Comparison of ENCODE assay signal across 6 cellular contexts in the genomic region with DNA sequence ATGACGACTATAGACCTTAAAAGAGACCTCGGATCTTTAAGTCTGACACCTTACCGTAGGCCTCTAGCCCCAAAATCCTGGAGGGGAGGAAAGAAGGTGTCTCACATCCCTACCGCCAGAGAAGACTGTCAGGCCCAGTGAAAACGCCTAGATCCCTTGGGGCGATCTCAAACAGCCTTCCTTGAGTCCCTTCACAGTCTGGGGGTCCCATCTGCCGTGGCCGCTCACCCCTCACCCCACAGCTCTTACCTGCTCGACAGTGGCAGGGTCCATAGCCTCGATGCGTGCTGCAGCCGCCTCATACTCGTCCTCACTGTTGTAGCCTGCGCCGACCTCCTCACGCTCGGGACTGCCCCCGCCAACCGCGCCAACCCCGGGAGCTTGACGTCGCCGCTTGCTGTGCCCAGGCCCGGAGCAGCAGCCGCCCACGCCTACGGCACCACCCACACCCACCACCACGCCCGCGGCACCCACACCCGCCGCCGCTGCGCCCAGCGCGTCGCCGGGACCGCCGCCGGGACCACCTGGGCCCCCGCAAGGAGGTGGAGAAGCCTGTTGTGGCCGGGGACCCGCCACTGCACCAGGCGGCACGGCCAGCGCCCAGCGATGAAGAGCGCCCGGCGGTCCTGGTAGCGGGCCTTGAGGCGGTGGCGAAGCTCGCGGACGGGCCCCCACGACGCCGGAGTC. TPM values are rescaled to one million over a fixed set of nuclear protein-coding genes. Genes with fewer than 3 reads are reported as not detected.
DNase-seq lines count a peak whose midpoint lies in the region; ATAC-seq and TF ChIP-seq lines count a peak whose summit lies in the region.

No MANE protein-coding gene starts in this region.

- H3K4me1 ChIP-seq in foreskin keratinocyte: peaks cover 6% of the 10 kb centered on the region

- H3K27me3 Mint-ChIP-seq in activated CD4-positive, alpha-beta T cell treated with anti-CD3 and anti-CD28 coated beads for 36 hours: no peaks in the 10 kb centered on the region

- intact Hi-C loops in activated CD4-positive, alpha-beta T cell treated with anti-CD3 and anti-CD28 coated beads for 36 hours (cut with DNase I, micrococcal nuclease): loop anchor here (1.0 to 5.0 kb wide), 5 partner anchors 38 to 312 kb away; a partner anchor contains a TSS

- peak; percentile 6 for ATAC-seq in GM19397 (IDR thresholded peaks at IDR 0.05; ENCODE audit: unreplicated experiment)
- peak; percentile 13 for ATAC-seq in activated CD4-positive, alpha-beta T cell treated with anti-CD3 and anti-CD28 coated beads for 36 hours
- no peak for ATAC-seq in foreskin keratinocyte

- H3K36me3 Mint-ChIP-seq in activated CD4-positive, alpha-beta T cell treated with anti-CD3 and anti-CD28 coated beads for 36 hours (ENCODE audit: low read depth): peaks cover 25% of the 10 kb centered on the region

- peak overlapping the region; percentile 88 for H3K27ac ChIP-seq in foreskin keratinocyte

- H3K4me1 Mint-ChIP-seq in activated CD4-positive, alpha-beta T cell treated with anti-CD3 and anti-CD28 coated beads for 36 hours: peaks cover 39% of the 10 kb centered on the region

- H3K4me3 Mint-ChIP-seq in activated CD4-positive, alpha-beta T cell treated with anti-CD3 and anti-CD28 coated beads for 36 hours: peak overlapping the region; percentile 84

- H3K27me3 ChIP-seq in foreskin keratinocyte: no peaks in the 10 kb centered on the region

- no peaks in the 10 kb centered on the region for H3K9me3 Mint-ChIP-seq in activated CD4-positive, alpha-beta T cell treated with anti-CD3 and anti-CD28 coated beads for 36 hours (ENCODE audit: low read depth)

- DNase-seq in activated CD4-positive, alpha-beta T cell treated with anti-CD3 and anti-CD28 coated beads for 36 hours: peak; percentile 74
- DNase-seq in foreskin keratinocyte: no peak
- peak; percentile 36 to 61 for DNase-seq in stimulated activated CD8-positive, alpha-beta memory T cell treated with anti-CD3 and anti-CD28 coated beads, Interleukin-7, amount 100 ng/mL, for 4 hours (ENCODE audit: low read depth in 2 of 2)
- no peak for DNase-seq in DMS153 (lab: John Stamatoyannopoulos, UW)
- DNase-seq in GDM1 (lab: John Stamatoyannopoulos, UW): no peak

- no peak for TF ChIP-seq CTCF in foreskin keratinocyte (conservative IDR thresholded peaks at IDR 0.05)

- H3K27ac Mint-ChIP-seq in activated CD4-positive, alpha-beta T cell treated with anti-CD3 and anti-CD28 coated beads for 36 hours: peak overlapping the region; percentile 88

- CTCF ChIA-PET in activated CD4-positive, alpha-beta T cell treated with anti-CD3 and anti-CD28 coated beads for 36 hours (lab: Charles Lee): interaction anchor here (1.4 to 2.6 kb wide), 2 partner anchors 11 to 12 kb away, joined by 6 to 8 read pairs; no protein-coding TSS in a partner anchor

- POLR2A ChIA-PET in activated CD4-positive, alpha-beta T cell treated with anti-CD3 and anti-CD28 coated beads for 36 hours (lab: Charles Lee): interaction anchor here (0.6 to 3.2 kb wide), 6 partner anchors 13 to 56 kb away, joined by 3 to 27 read pairs (median 5); a partner anchor contains a TSS

RNA-seq across cellular contexts. Expression of a gene that starts 0.5 kb away (rescaled TPM):
- total RNA-seq in activated CD4-positive, alpha-beta T cell treated with anti-CD3 and anti-CD28 coated beads for 36 hours: 10 to 100 TPM; 68.0 to 98.1 TPM
- 31.6 and 34.9 TPM in 2 replicates for total RNA-seq in foreskin keratinocyte
- 35.5 and 37.6 TPM in 2 replicates for polyA plus RNA-seq in foreskin keratinocyte

RNA-seq across cellular contexts. Expression of a gene that starts 14.8 kb away (rescaled TPM):
- total RNA-seq in activated CD4-positive, alpha-beta T cell treated with anti-CD3 and anti-CD28 coated beads for 36 hours: 1 to 10 TPM; 2.5 to 2.8 TPM
- 0.49 and 0.54 TPM in 2 replicates for total RNA-seq in foreskin keratinocyte
- polyA plus RNA-seq in foreskin keratinocyte: 0.55 and 0.63 TPM in 2 replicates

RNA-seq across cellular contexts. Expression of a gene that starts 38.0 kb away (rescaled TPM):
- total RNA-seq in activated CD4-positive, alpha-beta T cell treated with anti-CD3 and anti-CD28 coated beads for 36 hours: 100 to 1,000 TPM; 320 TPM
- total RNA-seq in foreskin keratinocyte: 9.5 and 10.3 TPM in 2 replicates
- polyA plus RNA-seq in foreskin keratinocyte: 7.7 and 8.4 TPM in 2 replicates

RNA-seq across cellular contexts. Expression of a gene that starts 45.2 kb away (rescaled TPM):
- 10 to 100 TPM; 57.8 to 63.3 TPM for total RNA-seq in activated CD4-positive, alpha-beta T cell treated with anti-CD3 and anti-CD28 coated beads for 36 hours
- 18.8 and 18.9 TPM in 2 replicates for total RNA-seq in foreskin keratinocyte
- polyA plus RNA-seq in foreskin keratinocyte: 13.7 and 13.8 TPM in 2 replicates

RNA-seq across cellular contexts. Expression of a gene that starts 45.4 kb away (rescaled TPM):
- total RNA-seq in activated CD4-positive, alpha-beta T cell treated with anti-CD3 and anti-CD28 coated beads for 36 hours: 10 to 100 TPM; 19.7 to 20.3 TPM
- total RNA-seq in foreskin keratinocyte: 28.5 and 35.4 TPM in 2 replicates
- polyA plus RNA-seq in foreskin keratinocyte: 34.7 and 35.7 TPM in 2 replicates

Comparison
In these comparisons a context has a peak if more than half of its experiments do, and no peak if none do; other contexts are left out.
1. DNase-seq: peak in activated CD4-positive, alpha-beta T cell treated with anti-CD3 and anti-CD28 coated beads for 36 hours (single experiment) and stimulated activated CD8-positive, alpha-beta memory T cell treated with anti-CD3 and anti-CD28 coated beads, Interleukin-7, amount 100 ng/mL, for 4 hours (2 of 2); none in foreskin keratinocyte (0 of 2), DMS153 (single experiment) and GDM1 (single experiment).
2. RNA of a gene that starts 38.0 kb away (total RNA-seq): 320 TPM in activated CD4-positive, alpha-beta T cell treated with anti-CD3 and anti-CD28 coated beads for 36 hours; 9.5 to 10.3 TPM in foreskin keratinocyte; every median in the first group is over 10 times any median in the second.